Comparison of ENCODE assay signal across 1 cellular context in genomic region chr13:76803831-76804230, GRCh38.
TF ChIP-seq lines count a peak whose summit lies in the region.

No MANE protein-coding gene starts in this region.

TF ChIP-seq in GM23338, 12 proteins besides CTCF, POLR2A, EP300 and RAD21 (continued from another document):
- TF ChIP-seq ZNF462 (CRISPR knock-in tag; IDR thresholded peaks at IDR 0.05) (no peak), POLR2AphosphoS5 (IDR thresholded peaks at IDR 0.05; ENCODE audit: low read depth) (no peak), STAT1 (IDR thresholded peaks at IDR 0.05; ENCODE audit: unreplicated experiment) (no peak), ZNF114 (CRISPR knock-in tag; IDR thresholded peaks at IDR 0.05) (no peak), ETS1 (IDR thresholded peaks at IDR 0.05) (no peak), CREB1 (CRISPR knock-in tag; IDR thresholded peaks at IDR 0.05; ENCODE audit: low read depth) (no peak), EZH2 (IDR thresholded peaks at IDR 0.05; ENCODE audit: low read depth, unreplicated experiment) (no peak), REST (IDR thresholded peaks at IDR 0.05; ENCODE audit: unreplicated experiment) (no peak), NANOG (IDR thresholded peaks at IDR 0.05; ENCODE audit: borderline replicate concordance) (no peak)
